Comparison of ENCODE assay signal across 19 cellular contexts in the genomic region with DNA sequence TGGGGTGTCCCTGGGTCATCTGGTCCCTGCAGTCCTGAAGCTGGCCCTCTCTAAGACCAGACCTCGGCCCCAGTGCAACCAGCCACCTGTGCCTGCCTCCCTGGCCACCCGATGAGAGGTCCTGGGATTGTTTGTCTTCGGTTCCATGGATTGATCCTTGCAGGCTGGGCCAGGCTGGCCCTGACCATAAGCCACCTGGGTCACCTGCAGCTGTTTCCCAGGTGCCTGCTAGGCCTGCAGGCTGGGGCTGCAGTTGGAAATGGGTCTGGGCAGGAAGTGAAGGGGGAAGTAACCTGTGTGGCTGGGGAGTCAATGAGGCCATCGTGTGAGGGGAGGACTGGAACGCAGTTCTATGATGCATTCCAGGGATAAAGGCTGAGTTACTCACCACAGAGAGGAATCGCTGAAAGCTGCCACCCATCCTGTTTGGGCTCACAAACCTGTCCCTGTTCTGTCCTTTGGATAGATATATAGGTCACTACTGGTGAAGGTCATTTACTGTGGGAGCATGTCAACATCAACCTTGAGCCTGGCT. TPM values are rescaled to one million over a fixed set of nuclear protein-coding genes. Genes with fewer than 3 reads are reported as not detected.
DNase-seq lines count a peak whose midpoint lies in the region; FAIRE-seq and TF ChIP-seq lines count a peak whose summit lies in the region.
"Had no signal": no experiment of that assay in that cellular context is flagged by ENCODE, and none has a peak within 500 bp of the region (broad histone marks: within the 10 kb centered on the region; RNA-seq: fewer than 3 reads in every experiment).

No MANE protein-coding gene starts in this region.

- no peak overlapping the region for H3K27ac ChIP-seq in BLaER1 treated with 17β-estradiol and CSF1 and Interleukin-3, amounts not matched to agents 10 nM and 100 nM
- H3K27ac ChIP-seq in H1 (ENCODE audit: low read depth, low read length) (no peak overlapping the region), right atrium auricular region (no peak overlapping the region)
- H3K27ac ChIP-seq: Peyer's patch had no signal

- FAIRE-seq in H1 (lab: Jason Lieb, UNC), result no peak
- peak; percentile 61 for FAIRE-seq in urothelium cell line (lab: Jason Lieb, UNC)
- no peak for FAIRE-seq in frontal cortex (lab: Jason Lieb, UNC)
- FAIRE-seq: GM12892, GM18507 had no signal

- 76% methylated on average over 6 of the region's 6 CpGs; no CpG with 5 or more reads in 1 of the 2 experiments for WGBS in H1 (ENCODE audit: extremely low coverage in 1 of 2, insufficient coverage in 1 of 2, insufficient read length in 1 of 2, insufficient replicate concordance in 2 of 2, low coverage in 1 of 2, low lambda C conversion rate in 2 of 2, missing lambda C conversion rate in 1 of 2), 2 experiments

- no peak overlapping the region for H2BK12ac ChIP-seq in H1 (ENCODE audit: low read depth, low read length)

- DNase-seq in H7, result peak; percentile 37
- DNase-seq in H1 (ENCODE audit: low read depth in 1 of 2, low spot score in 2 of 2), result no peak
- peak; percentile 61 for DNase-seq in urothelium cell line (ENCODE audit: low spot score)
- DNase-seq in NCI-H2196 treated with DMSO at 0.1 percent for 48 hours (lab: John Stamatoyannopoulos, UW; ENCODE audit: unreplicated experiment), result no peak
- no peak for DNase-seq in right atrium auricular region (ENCODE audit: low spot score)
- DNase-seq in frontal cortex (ENCODE audit: low spot score in 2 of 2), result no peak
- DNase-seq: ACHN; CD4-positive, CD25-positive, alpha-beta regulatory T cell; COR-L47; NCI-H1417 treated with DMSO at 0.1 percent for 48 hours; NCI-H2029; NCI-H446; NCI-H69; NK-92 treated with Interleukin-12 subunit alpha and Interleukin-12 subunit beta, amount 100 ng/mL, for 24 hours; Peyer's patch; SK-N-SH had no signal

- no peaks in the 10 kb centered on the region for H3K79me1 ChIP-seq in H1 (ENCODE audit: low read depth, low read length)

- H2AFZ ChIP-seq in H1 (ENCODE audit: low read length), result no peak overlapping the region

- no peaks in the 10 kb centered on the region for H3K36me3 ChIP-seq in BLaER1 treated with 17β-estradiol and CSF1 and Interleukin-3, amounts not matched to agents 10 nM and 100 nM
- H3K36me3 ChIP-seq in H7 (replicated peaks; ENCODE audit: control insufficient read depth, insufficient read depth, low read length) (no peaks in the 10 kb centered on the region), H1 (ENCODE audit: control insufficient read depth in 2 of 4, insufficient read depth in 4 of 4, low read length in 3 of 4) (no peaks in the 10 kb centered on the region), right atrium auricular region (no peaks in the 10 kb centered on the region)
- H3K36me3 ChIP-seq: Peyer's patch had no signal

- H4K5ac ChIP-seq in H1 (ENCODE audit: insufficient read length, low read depth, low read length), result no peak overlapping the region

- H2AK5ac ChIP-seq in H1 (ENCODE audit: low read depth, low read length), result no peak overlapping the region

- H3K4me1 ChIP-seq in BLaER1 treated with 17β-estradiol and CSF1 and Interleukin-3, amounts not matched to agents 10 nM and 100 nM, result peaks cover 37 to 81% (median 75%) of the 10 kb centered on the region in 10 experiments
- H3K4me1 ChIP-seq in H1 (replicated peaks in 1 of 4; ENCODE audit: control insufficient read depth in 3 of 4, insufficient read depth in 4 of 4, low read length in 3 of 4), result peaks cover 2 to 5% (median 4%) of the 10 kb centered on the region in 4 experiments; a peak in 3 of 7 replicates
- peaks cover 0 to 2% of the 10 kb centered on the region in 2 donors for H3K4me1 ChIP-seq in right atrium auricular region

- H3K4ac ChIP-seq in H1 (replicated peaks; ENCODE audit: insufficient read length, low read depth, low read length), result no peak overlapping the region

- no peak overlapping the region for H4K8ac ChIP-seq in H1 (ENCODE audit: extremely low read depth, insufficient read depth, low read length)

- no peak overlapping the region for H2BK20ac ChIP-seq in H1 (ENCODE audit: low read length)

- CTCF ChIA-PET in H1 (lab: Charles Lee; ENCODE audit: partially characterized antibody), result interaction anchor here (0.6 to 1.8 kb wide), 5 partner anchors 27 to 459 kb away, joined by 3 to 5 read pairs (median 4); no protein-coding TSS in a partner anchor

- H2BK120ac ChIP-seq in H1 (replicated peaks; ENCODE audit: low read depth, low read length), result no peak overlapping the region

- TF ChIP-seq EP300 in H1 (IDR thresholded peaks at IDR 0.05; ENCODE audit: borderline replicate concordance in 1 of 2, low read depth in 2 of 2, low read length in 2 of 2), result no peak

- no peak overlapping the region for H4K91ac ChIP-seq in H1 (replicated peaks; ENCODE audit: insufficient read length, low read length)

- TF ChIP-seq CTCF in H1 (IDR thresholded peaks at IDR 0.05; ENCODE audit: control extremely low read depth in 1 of 3, insufficient read depth in 1 of 3, low read depth in 1 of 3, low read length in 3 of 3), result no peak
- TF ChIP-seq CTCF in right atrium auricular region (IDR thresholded peaks at IDR 0.05), result no peak

- H3K9ac ChIP-seq in BLaER1 treated with 17β-estradiol and CSF1 and Interleukin-3, amounts not matched to agents 10 nM and 100 nM, result no peak overlapping the region; a peak in 1 of 22 replicates
- no peak overlapping the region for H3K9ac ChIP-seq in H1 (replicated peaks in 1 of 4; ENCODE audit: extremely low read depth in 1 of 4, low read depth in 3 of 4, low read length in 3 of 4)
- H3K9ac ChIP-seq: SK-N-SH had no signal

- no peaks in the 10 kb centered on the region for H3K9me3 ChIP-seq in BLaER1 treated with 17β-estradiol and CSF1 and Interleukin-3, amounts not matched to agents 10 nM and 100 nM (replicated peaks in 1 of 11)
- H3K9me3 ChIP-seq in H1 (ENCODE audit: insufficient read depth in 2 of 2, low read depth in 1 of 2, low read length in 1 of 2), result no peaks in the 10 kb centered on the region
- H3K9me3 ChIP-seq in right atrium auricular region, result no peaks in the 10 kb centered on the region
- H3K9me3 ChIP-seq: Peyer's patch, SK-N-SH had no signal

- H3K4me3 ChIP-seq in BLaER1 treated with 17β-estradiol and CSF1 and Interleukin-3, amounts not matched to agents 10 nM and 100 nM, result no peak overlapping the region
- no peak overlapping the region for H3K4me3 ChIP-seq in H7 (ENCODE audit: insufficient read depth, low read depth, low read length)
- no peak overlapping the region for H3K4me3 ChIP-seq in H1 (ENCODE audit: extremely low read depth in 1 of 4, insufficient read depth in 2 of 4, low read depth in 3 of 4, low read length in 4 of 4)
- no peak overlapping the region for H3K4me3 ChIP-seq in right atrium auricular region
- H3K4me3 ChIP-seq: Peyer's patch had no signal

- POLR2A ChIA-PET in H1 (lab: Charles Lee; ENCODE audit: partially characterized antibody), result interaction anchor here (0.7 to 1.1 kb wide), 2 partner anchors 199 to 220 kb away, joined by 3 to 6 read pairs; a partner anchor contains a TSS

- peak overlapping the region; percentile 9; the same call in 1 of the 2 replicates for H3K18ac ChIP-seq in H1 (ENCODE audit: extremely low read depth, low read length)

- no peaks in the 10 kb centered on the region for H3K23me2 ChIP-seq in H1 (ENCODE audit: low read depth, low read length)

- no peak overlapping the region for H3K14ac ChIP-seq in H1 (ENCODE audit: insufficient read length)

- no peak for TF ChIP-seq RAD21 in H1 (IDR thresholded peaks at IDR 0.05 in 1 of 2, conservative IDR thresholded peaks at IDR 0.05 in 1 of 2; ENCODE audit: low read depth in 2 of 2, low read length in 2 of 2)

- no peaks in the 10 kb centered on the region for H4K20me1 ChIP-seq in BLaER1 treated with 17β-estradiol and CSF1 and Interleukin-3, amounts not matched to agents 10 nM and 100 nM
- H4K20me1 ChIP-seq in H1 (replicated peaks in 1 of 2; ENCODE audit: control insufficient read depth in 1 of 2, insufficient read depth in 2 of 2, low read length in 2 of 2), result no peaks in the 10 kb centered on the region

- H3K4me2 ChIP-seq in BLaER1 treated with 17β-estradiol and CSF1 and Interleukin-3, amounts not matched to agents 10 nM and 100 nM, result peak overlapping the region in 9 of 11 experiments; percentile 6 to 96 (median 36); a peak in 15 of 22 replicates
- no peak overlapping the region for H3K4me2 ChIP-seq in H1 (ENCODE audit: insufficient read depth in 1 of 2, low read depth in 2 of 2, low read length in 2 of 2)
- H3K4me2 ChIP-seq: SK-N-SH had no signal

- no peak overlapping the region for H3K23ac ChIP-seq in H1 (ENCODE audit: insufficient read length)

- H3K79me2 ChIP-seq in H1 (ENCODE audit: control insufficient read depth in 1 of 2, insufficient read depth in 2 of 2, low read length in 2 of 2), result no peaks in the 10 kb centered on the region

- no peak overlapping the region for H2BK5ac ChIP-seq in H1 (ENCODE audit: low read depth, low read length)

- no peak for TF ChIP-seq POLR2A in H1 (IDR thresholded peaks at IDR 0.05; ENCODE audit: control extremely low read depth in 1 of 2, low read depth in 2 of 2, low read length in 2 of 2)

- peak overlapping the region; percentile 72; the same call in 1 of the 2 replicates for H2BK15ac ChIP-seq in H1 (ENCODE audit: low read length)

- H3K27me3 ChIP-seq in BLaER1 treated with 17β-estradiol and CSF1 and Interleukin-3, amounts not matched to agents 10 nM and 100 nM, result peaks cover 0 to 10% (median 0%) of the 10 kb centered on the region in 11 experiments; a peak in 4 of 22 replicates
- H3K27me3 ChIP-seq in H7 (ENCODE audit: control insufficient read depth, insufficient read depth, low read length) (no peaks in the 10 kb centered on the region; the same call in none of the 2 replicates), H1 (replicated peaks in 1 of 4; ENCODE audit: control insufficient read depth in 3 of 4, extremely low read depth in 1 of 4, insufficient read depth in 3 of 4, low read length in 3 of 4) (no peaks in the 10 kb centered on the region; a peak in 2 of 7 replicates), right atrium auricular region (no peaks in the 10 kb centered on the region)
- H3K27me3 ChIP-seq: Peyer's patch had no signal

- H3K56ac ChIP-seq in H1 (replicated peaks; ENCODE audit: insufficient read length, low read depth, low read length), result no peak overlapping the region

TF ChIP-seq in H1, 55 proteins besides CTCF, POLR2A, EP300 and RAD21 (continues in another document):
- TF ChIP-seq ASH2L (IDR thresholded peaks at IDR 0.05; ENCODE audit: low read length), result no peak
- TF ChIP-seq BACH1 (IDR thresholded peaks at IDR 0.05; ENCODE audit: low read length), result no peak
- TF ChIP-seq SRF (IDR thresholded peaks at IDR 0.05; ENCODE audit: low read depth, low read length), result no peak

RNA-seq across cellular contexts. Expression of a gene that starts 30.9 kb away (rescaled TPM):
- total RNA-seq in H7 (2014; rRNA removed; shearing (Covaris generic)), result 20.3 and 33.4 TPM in 2 replicates
- total RNA-seq in H1 (2021; fragmentation: NEBNext Ultra II Directional; extraction: Animal tissue kit (Norgen Biotek cat#: 25700)), result 38.0 and 41.0 TPM in 2 replicates
- 11.6 and 13.0 TPM in 2 replicates for polyA plus RNA-seq in H1 (2011; rRNA removed)
- polyA plus RNA-seq in H1 (2011; cell fraction: cytosol; rRNA removed), result 17.5 TPM
- 13.0 TPM for polyA plus RNA-seq in H1 (2011; cell fraction: nucleus; rRNA removed)
- polyA plus RNA-seq in H1 (2012, experiment 1 of 2), result 13.6 to 18.2 TPM (median 16.1 TPM) in 4 replicates
- polyA plus RNA-seq in H1 (2012, experiment 2 of 2), result 1.2 TPM
- polyA plus RNA-seq in H1 (2013, experiment 1 of 2), result 11.4 TPM
- polyA plus RNA-seq in H1 (2013, experiment 2 of 2), result 11.6 TPM
- polyA minus RNA-seq in H1 (2011; rRNA and poly(A)+ RNA removed), result 52.1 and 77.3 TPM in 2 replicates
- polyA minus RNA-seq in H1 (2011; cell fraction: cytosol; rRNA and poly(A)+ RNA removed), result 21.4 TPM
- polyA minus RNA-seq in H1 (2011; cell fraction: nucleus; rRNA and poly(A)+ RNA removed), result 144 TPM
- total RNA-seq in right atrium auricular region (10 to 100 TPM; 22.7 to 23.0 TPM), frontal cortex (145 TPM)

Comparison
In these comparisons a context has a peak if more than half of its experiments do, and no peak if none do; other contexts are left out.
1. H3K4me2 ChIP-seq: peak in BLaER1 treated with 17β-estradiol and CSF1 and Interleukin-3, amounts not matched to agents 10 nM and 100 nM (9 of 11); none in H1 (0 of 2).
2. DNase-seq: peak in H7 (single experiment) and urothelium cell line (single experiment); none in H1 (0 of 2), NCI-H2196 treated with DMSO at 0.1 percent for 48 hours (single experiment), right atrium auricular region (single experiment) and frontal cortex (0 of 2).